Comparison of ENCODE assay signal across 9 cellular contexts in genomic region chr9:35673132-35673997, GRCh38. TPM values are rescaled to one million over a fixed set of nuclear protein-coding genes. Genes with fewer than 3 reads are reported as not detected.
DNase-seq lines count a peak whose midpoint lies in the region; ATAC-seq and TF ChIP-seq lines count a peak whose summit lies in the region.
"Had no signal": no experiment of that assay in that cellular context is flagged by ENCODE, and none has a peak within 500 bp of the region (broad histone marks: within the 10 kb centered on the region; RNA-seq: fewer than 3 reads in every experiment).

Gene CA9, plus strand, starts transcription at chr9:35673928. Its CDS starts 32 bp downstream, at chr9:35673960.

- no peaks in the 10 kb centered on the region for H3K36me3 Mint-ChIP-seq in CD8-positive, alpha-beta T cell
- H3K36me3 Mint-ChIP-seq in natural killer cell, result no peaks in the 10 kb centered on the region

- peaks cover 18% of the 10 kb centered on the region for H3K4me1 Mint-ChIP-seq in CD8-positive, alpha-beta T cell (ENCODE audit: low read depth)
- H3K4me1 Mint-ChIP-seq in natural killer cell, result peaks cover 5 to 19% of the 10 kb centered on the region in 2 donors

- peaks cover 12% of the 10 kb centered on the region for H3K4me1 ChIP-seq in CD8-positive, alpha-beta T cell (ENCODE audit: insufficient read depth, low read length)
- H3K4me1 ChIP-seq in prostate gland (replicated peaks), result no peaks in the 10 kb centered on the region
- H3K4me1 ChIP-seq: SJSA1 had no signal

- CTCF ChIA-PET in CD8-positive, alpha-beta T cell (lab: Charles Lee), result interaction anchor here (0.9 to 5.1 kb wide), 6 partner anchors 12 to 209 kb away, joined by 3 to 29 read pairs (median 4); partner anchors contain the start of genes CCDC107 and RMRP

- no peak for TF ChIP-seq POLR2A in prostate gland (IDR thresholded peaks at IDR 0.05)

- no peak within 1 kb of the TSS for H3K27ac Mint-ChIP-seq in CD8-positive, alpha-beta T cell
- H3K27ac Mint-ChIP-seq in natural killer cell, result no peak within 1 kb of the TSS

- H3K27me3 Mint-ChIP-seq in CD8-positive, alpha-beta T cell (ENCODE audit: low read depth), result peaks cover 5% of the 10 kb centered on the region
- H3K27me3 Mint-ChIP-seq in natural killer cell (ENCODE audit: low read depth in 2 of 2), result peaks cover 10% of the 10 kb centered on the region in 2 donors

- no peak for DNase-seq in CD8-positive, alpha-beta T cell
- DNase-seq in NCI-H1694 (lab: John Stamatoyannopoulos, UW) (peak; percentile 48), cerebellum (ENCODE audit: low spot score) (peak; percentile 92), natural killer cell (no peak), prostate gland (ENCODE audit: low spot score) (no peak), LoVo (ENCODE audit: low spot score) (no peak), HK-2 (ENCODE audit: unreplicated experiment) (no peak), kidney tubule cell (ENCODE audit: low spot score) (no peak)

- peak within 1 kb of the TSS; percentile 78 for H3K4me3 Mint-ChIP-seq in CD8-positive, alpha-beta T cell
- peak within 1 kb of the TSS; percentile 68 for H3K4me3 Mint-ChIP-seq in natural killer cell

- no peaks in the 10 kb centered on the region for H3K9me3 Mint-ChIP-seq in CD8-positive, alpha-beta T cell
- no peaks in the 10 kb centered on the region for H3K9me3 Mint-ChIP-seq in natural killer cell

- 19% methylated on average over 9 of the region's 9 CpGs for WGBS in prostate gland

- POLR2A ChIA-PET in CD8-positive, alpha-beta T cell (lab: Charles Lee), result interaction anchor here (1.1 kb wide), 1 partner anchor 75 kb away, joined by 3 read pairs; the partner anchor contains the start of genes GBA2 and RGP1

- no peak within 1 kb of the TSS for H3K27ac ChIP-seq in CD8-positive, alpha-beta T cell (ENCODE audit: low read depth, low read length)
- H3K27ac ChIP-seq in prostate gland, result no peak within 1 kb of the TSS
- H3K27ac ChIP-seq: SJSA1 had no signal

- no peaks in the 10 kb centered on the region for H3K36me3 ChIP-seq in CD8-positive, alpha-beta T cell (ENCODE audit: insufficient read depth, low read length)
- H3K36me3 ChIP-seq in prostate gland, result no peaks in the 10 kb centered on the region
- H3K36me3 ChIP-seq: SJSA1 had no signal

- no peaks in the 10 kb centered on the region for H3K9me3 ChIP-seq in CD8-positive, alpha-beta T cell (ENCODE audit: low read length)
- H3K9me3 ChIP-seq in prostate gland, result no peaks in the 10 kb centered on the region
- H3K9me3 ChIP-seq: SJSA1 had no signal

- intact Hi-C loops in CD8-positive, alpha-beta T cell (cut with DNase I, micrococcal nuclease), result no loop called here
- intact Hi-C loops in natural killer cell (cut with micrococcal nuclease) (no loop called here), prostate gland (cut with DNase I) (no loop called here)

- TF ChIP-seq CTCF in CD8-positive, alpha-beta T cell (IDR thresholded peaks at IDR 0.05), result no peak
- no peak for TF ChIP-seq CTCF in natural killer cell (IDR thresholded peaks at IDR 0.05)
- no peak for TF ChIP-seq CTCF in prostate gland (IDR thresholded peaks at IDR 0.05)

- H3K27me3 ChIP-seq in CD8-positive, alpha-beta T cell (ENCODE audit: insufficient read depth, low read length), result no peaks in the 10 kb centered on the region
- H3K27me3 ChIP-seq in prostate gland (replicated peaks; ENCODE audit: insufficient read depth), result no peaks in the 10 kb centered on the region
- H3K27me3 ChIP-seq: SJSA1 had no signal

- ATAC-seq in CD8-positive, alpha-beta T cell, result no peak
- ATAC-seq in natural killer cell, result no peak

- H3K4me3 ChIP-seq in CD8-positive, alpha-beta T cell (ENCODE audit: low read depth, low read length), result no peak within 1 kb of the TSS
- H3K4me3 ChIP-seq in prostate gland, result no peak within 1 kb of the TSS
- H3K4me3 ChIP-seq: SJSA1 had no signal

RNA-seq across cellular contexts. Expression of gene CA9, which starts in this region (rescaled TPM):
- not detected for total RNA-seq in CD8-positive, alpha-beta T cell
- total RNA-seq in cerebellum, result not detected
- not detected for total RNA-seq in natural killer cell
- total RNA-seq in prostate gland, result not detected
- total RNA-seq: SJSA1 had no signal

Comparison
In these comparisons a context has a peak if more than half of its experiments do, and no peak if none do; other contexts are left out.
1. Peak in DNase-seq in cerebellum; RNA of the gene not detected or under 1 TPM.